In the genomic region with DNA sequence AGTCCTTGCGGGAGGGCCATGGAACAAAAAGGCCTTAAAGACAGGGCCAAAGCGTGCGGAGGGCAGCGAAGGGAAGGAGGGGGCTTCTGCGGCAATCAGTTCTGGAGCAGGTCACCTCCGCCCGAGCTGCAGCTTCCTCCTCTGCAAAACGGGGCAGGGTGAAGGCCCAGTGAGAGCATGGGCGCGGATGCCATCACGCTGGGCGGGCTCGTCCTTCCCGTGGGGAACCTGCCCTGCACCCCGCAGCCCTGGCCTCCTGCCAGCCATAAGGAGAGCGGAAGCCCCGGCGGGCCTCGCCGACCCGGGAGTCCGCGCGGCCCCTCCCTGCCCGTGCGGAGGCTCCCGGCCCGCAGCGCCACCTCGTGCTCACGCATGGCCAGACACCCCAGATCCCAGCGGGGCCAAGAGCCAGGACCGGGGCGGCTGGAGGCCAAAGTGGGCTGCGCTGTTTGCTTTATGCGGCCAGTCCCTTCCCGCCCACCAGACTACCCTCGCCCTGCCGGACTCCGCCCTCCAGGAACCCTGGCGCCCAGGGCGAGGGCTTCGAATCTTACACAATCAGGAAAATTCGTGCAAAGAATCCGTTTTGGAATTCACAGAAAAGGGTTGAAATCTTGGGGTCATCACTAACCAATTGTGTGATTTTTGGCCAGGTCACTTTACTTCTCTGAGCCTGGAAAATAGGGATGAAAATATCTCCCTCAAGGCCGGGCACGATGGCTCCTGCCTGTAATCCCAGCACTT, we compare ENCODE assay signal across 1 cellular context.
A peak's percentile ranks its signal among the peaks of the same experiment; 100 is the strongest.
TF ChIP-seq lines count a peak whose summit lies in the region.

No MANE protein-coding gene starts in this region.

TF ChIP-seq in HepG2, 621 proteins besides CTCF, POLR2A, EP300 and RAD21 (continued from another document and continues in another):
- TF ChIP-seq, protein P1, sequence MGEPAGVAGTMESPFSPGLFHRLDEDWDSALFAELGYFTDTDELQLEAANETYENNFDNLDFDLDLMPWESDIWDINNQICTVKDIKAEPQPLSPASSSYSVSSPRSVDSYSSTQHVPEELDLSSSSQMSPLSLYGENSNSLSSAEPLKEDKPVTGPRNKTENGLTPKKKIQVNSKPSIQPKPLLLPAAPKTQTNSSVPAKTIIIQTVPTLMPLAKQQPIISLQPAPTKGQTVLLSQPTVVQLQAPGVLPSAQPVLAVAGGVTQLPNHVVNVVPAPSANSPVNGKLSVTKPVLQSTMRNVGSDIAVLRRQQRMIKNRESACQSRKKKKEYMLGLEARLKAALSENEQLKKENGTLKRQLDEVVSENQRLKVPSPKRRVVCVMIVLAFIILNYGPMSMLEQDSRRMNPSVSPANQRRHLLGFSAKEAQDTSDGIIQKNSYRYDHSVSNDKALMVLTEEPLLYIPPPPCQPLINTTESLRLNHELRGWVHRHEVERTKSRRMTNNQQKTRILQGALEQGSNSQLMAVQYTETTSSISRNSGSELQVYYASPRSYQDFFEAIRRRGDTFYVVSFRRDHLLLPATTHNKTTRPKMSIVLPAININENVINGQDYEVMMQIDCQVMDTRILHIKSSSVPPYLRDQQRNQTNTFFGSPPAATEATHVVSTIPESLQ (CRISPR knock-in tag; conservative IDR thresholded peaks at IDR 0.05) = no peak
- TF ChIP-seq RELA (CRISPR knock-in tag; IDR thresholded peaks at IDR 0.05) (peak; percentile 21; the same call in 1 of the 2 replicates), ZNF792 (CRISPR knock-in tag; IDR thresholded peaks at IDR 0.05) (0 out of 2 replicates have a peak, but pooled peaks have one; percentile 50), TCF12 (IDR thresholded peaks at IDR 0.05) (no peak), TCF12 (CRISPR knock-in tag; IDR thresholded peaks at IDR 0.05) (no peak), U2AF2 (IDR thresholded peaks at IDR 0.05; ENCODE audit: low read depth, low read length) (no peak), ZNF572 (CRISPR knock-in tag; IDR thresholded peaks at IDR 0.05) (peak; percentile 67; the same call in 1 of the 2 replicates), FOXK2 (IDR thresholded peaks at IDR 0.05) (no peak), GPBP1L1 (CRISPR knock-in tag; IDR thresholded peaks at IDR 0.05) (no peak), ZNF432 (CRISPR knock-in tag; IDR thresholded peaks at IDR 0.05; ENCODE audit: borderline replicate concordance) (no peak), TGIF2 (CRISPR knock-in tag; IDR thresholded peaks at IDR 0.05) (no peak), EHMT2 (IDR thresholded peaks at IDR 0.05; ENCODE audit: borderline replicate concordance, low read depth, low read length) (no peak), THAP7 (CRISPR knock-in tag; IDR thresholded peaks at IDR 0.05) (peak; percentile 81; the same call in 1 of the 2 replicates), KLF12 (CRISPR knock-in tag; IDR thresholded peaks at IDR 0.05; ENCODE audit: borderline replicate concordance) (0 out of 2 replicates have a peak, but pooled peaks have one; percentile 43), HDAC6 (IDR thresholded peaks at IDR 0.05; ENCODE audit: low read depth, low read length) (no peak), NR2F1 (CRISPR knock-in tag; IDR thresholded peaks at IDR 0.05) (no peak), ZNF230 (CRISPR knock-in tag; IDR thresholded peaks at IDR 0.05) (peak; percentile 66; the same call in 1 of the 2 replicates), NFIC (IDR thresholded peaks at IDR 0.05; ENCODE audit: low read length) (no peak), PAX8 (CRISPR knock-in tag; IDR thresholded peaks at IDR 0.05; ENCODE audit: borderline replicate concordance) (0 out of 2 replicates have a peak, but pooled peaks have one; percentile 63), FUBP1 (CRISPR knock-in tag; IDR thresholded peaks at IDR 0.05; ENCODE audit: borderline replicate concordance) (no peak), ZNF740 (CRISPR knock-in tag; IDR thresholded peaks at IDR 0.05) (no peak), ZFP37 (CRISPR knock-in tag; IDR thresholded peaks at IDR 0.05; ENCODE audit: borderline replicate concordance) (no peak), SALL2 (CRISPR knock-in tag; IDR thresholded peaks at IDR 0.05) (peak; percentile 75; the same call in 1 of the 2 replicates), ZNF317 (CRISPR knock-in tag; IDR thresholded peaks at IDR 0.05) (no peak), ZNF101 (CRISPR knock-in tag; IDR thresholded peaks at IDR 0.05; ENCODE audit: borderline replicate concordance, low read depth) (no peak), SMAD9 (CRISPR knock-in tag; IDR thresholded peaks at IDR 0.05) (no peak), NPAS2 (CRISPR knock-in tag; IDR thresholded peaks at IDR 0.05; ENCODE audit: borderline replicate concordance) (no peak), ZNF543 (CRISPR knock-in tag; IDR thresholded peaks at IDR 0.05) (no peak), PLRG1 (conservative IDR thresholded peaks at IDR 0.05) (no peak), JUNB (CRISPR knock-in tag; IDR thresholded peaks at IDR 0.05; ENCODE audit: borderline replicate concordance) (no peak), SRSF4 (IDR thresholded peaks at IDR 0.05; ENCODE audit: low read depth, low read length, poor library complexity, severe bottlenecking) (no peak), SIN3A (IDR thresholded peaks at IDR 0.05; ENCODE audit: borderline replicate concordance, low read depth, low read length) (no peak), SAP130 (CRISPR knock-in tag; IDR thresholded peaks at IDR 0.05; ENCODE audit: low read depth) (peak; percentile 40)
- TF ChIP-seq, protein P2, sequence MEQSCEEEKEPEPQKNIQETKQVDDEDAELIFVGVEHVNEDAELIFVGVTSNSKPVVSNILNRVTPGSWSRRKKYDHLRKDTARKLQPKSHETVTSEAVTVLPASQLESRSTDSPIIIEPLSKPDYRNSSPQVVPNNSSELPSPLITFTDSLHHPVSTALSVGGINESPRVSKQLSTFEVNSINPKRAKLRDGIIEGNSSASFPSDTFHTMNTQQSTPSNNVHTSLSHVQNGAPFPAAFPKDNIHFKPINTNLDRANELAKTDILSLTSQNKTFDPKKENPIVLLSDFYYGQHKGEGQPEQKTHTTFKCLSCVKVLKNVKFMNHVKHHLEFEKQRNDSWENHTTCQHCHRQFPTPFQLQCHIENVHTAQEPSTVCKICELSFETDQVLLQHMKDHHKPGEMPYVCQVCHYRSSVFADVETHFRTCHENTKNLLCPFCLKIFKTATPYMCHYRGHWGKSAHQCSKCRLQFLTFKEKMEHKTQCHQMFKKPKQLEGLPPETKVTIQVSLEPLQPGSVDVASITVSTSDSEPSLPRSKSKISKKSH (CRISPR knock-in tag; IDR thresholded peaks at IDR 0.05; ENCODE audit: borderline replicate concordance) = peak; percentile 84
- TF ChIP-seq, protein P3, sequence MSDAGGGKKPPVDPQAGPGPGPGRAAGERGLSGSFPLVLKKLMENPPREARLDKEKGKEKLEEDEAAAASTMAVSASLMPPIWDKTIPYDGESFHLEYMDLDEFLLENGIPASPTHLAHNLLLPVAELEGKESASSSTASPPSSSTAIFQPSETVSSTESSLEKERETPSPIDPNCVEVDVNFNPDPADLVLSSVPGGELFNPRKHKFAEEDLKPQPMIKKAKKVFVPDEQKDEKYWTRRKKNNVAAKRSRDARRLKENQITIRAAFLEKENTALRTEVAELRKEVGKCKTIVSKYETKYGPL (CRISPR knock-in tag; IDR thresholded peaks at IDR 0.05) = no peak
- TF ChIP-seq, protein P4, sequence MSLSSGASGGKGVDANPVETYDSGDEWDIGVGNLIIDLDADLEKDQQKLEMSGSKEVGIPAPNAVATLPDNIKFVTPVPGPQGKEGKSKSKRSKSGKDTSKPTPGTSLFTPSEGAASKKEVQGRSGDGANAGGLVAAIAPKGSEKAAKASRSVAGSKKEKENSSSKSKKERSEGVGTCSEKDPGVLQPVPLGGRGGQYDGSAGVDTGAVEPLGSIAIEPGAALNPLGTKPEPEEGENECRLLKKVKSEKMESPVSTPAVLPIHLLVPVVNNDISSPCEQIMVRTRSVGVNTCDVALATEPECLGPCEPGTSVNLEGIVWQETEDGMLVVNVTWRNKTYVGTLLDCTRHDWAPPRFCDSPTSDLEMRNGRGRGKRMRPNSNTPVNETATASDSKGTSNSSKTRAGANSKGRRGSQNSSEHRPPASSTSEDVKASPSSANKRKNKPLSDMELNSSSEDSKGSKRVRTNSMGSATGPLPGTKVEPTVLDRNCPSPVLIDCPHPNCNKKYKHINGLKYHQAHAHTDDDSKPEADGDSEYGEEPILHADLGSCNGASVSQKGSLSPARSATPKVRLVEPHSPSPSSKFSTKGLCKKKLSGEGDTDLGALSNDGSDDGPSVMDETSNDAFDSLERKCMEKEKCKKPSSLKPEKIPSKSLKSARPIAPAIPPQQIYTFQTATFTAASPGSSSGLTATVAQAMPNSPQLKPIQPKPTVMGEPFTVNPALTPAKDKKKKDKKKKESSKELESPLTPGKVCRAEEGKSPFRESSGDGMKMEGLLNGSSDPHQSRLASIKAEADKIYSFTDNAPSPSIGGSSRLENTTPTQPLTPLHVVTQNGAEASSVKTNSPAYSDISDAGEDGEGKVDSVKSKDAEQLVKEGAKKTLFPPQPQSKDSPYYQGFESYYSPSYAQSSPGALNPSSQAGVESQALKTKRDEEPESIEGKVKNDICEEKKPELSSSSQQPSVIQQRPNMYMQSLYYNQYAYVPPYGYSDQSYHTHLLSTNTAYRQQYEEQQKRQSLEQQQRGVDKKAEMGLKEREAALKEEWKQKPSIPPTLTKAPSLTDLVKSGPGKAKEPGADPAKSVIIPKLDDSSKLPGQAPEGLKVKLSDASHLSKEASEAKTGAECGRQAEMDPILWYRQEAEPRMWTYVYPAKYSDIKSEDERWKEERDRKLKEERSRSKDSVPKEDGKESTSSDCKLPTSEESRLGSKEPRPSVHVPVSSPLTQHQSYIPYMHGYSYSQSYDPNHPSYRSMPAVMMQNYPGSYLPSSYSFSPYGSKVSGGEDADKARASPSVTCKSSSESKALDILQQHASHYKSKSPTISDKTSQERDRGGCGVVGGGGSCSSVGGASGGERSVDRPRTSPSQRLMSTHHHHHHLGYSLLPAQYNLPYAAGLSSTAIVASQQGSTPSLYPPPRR (CRISPR knock-in tag; IDR thresholded peaks at IDR 0.05; ENCODE audit: borderline replicate concordance) = peak; percentile 80
- TF ChIP-seq, protein P5, sequence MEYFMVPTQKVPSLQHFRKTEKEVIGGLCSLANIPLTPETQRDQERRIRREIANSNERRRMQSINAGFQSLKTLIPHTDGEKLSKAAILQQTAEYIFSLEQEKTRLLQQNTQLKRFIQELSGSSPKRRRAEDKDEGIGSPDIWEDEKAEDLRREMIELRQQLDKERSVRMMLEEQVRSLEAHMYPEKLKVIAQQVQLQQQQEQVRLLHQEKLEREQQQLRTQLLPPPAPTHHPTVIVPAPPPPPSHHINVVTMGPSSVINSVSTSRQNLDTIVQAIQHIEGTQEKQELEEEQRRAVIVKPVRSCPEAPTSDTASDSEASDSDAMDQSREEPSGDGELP (IDR thresholded peaks at IDR 0.05; ENCODE audit: borderline replicate concordance, low read depth) = no peak; the same call in 1 of the 2 replicates
- TF ChIP-seq, protein P6, sequence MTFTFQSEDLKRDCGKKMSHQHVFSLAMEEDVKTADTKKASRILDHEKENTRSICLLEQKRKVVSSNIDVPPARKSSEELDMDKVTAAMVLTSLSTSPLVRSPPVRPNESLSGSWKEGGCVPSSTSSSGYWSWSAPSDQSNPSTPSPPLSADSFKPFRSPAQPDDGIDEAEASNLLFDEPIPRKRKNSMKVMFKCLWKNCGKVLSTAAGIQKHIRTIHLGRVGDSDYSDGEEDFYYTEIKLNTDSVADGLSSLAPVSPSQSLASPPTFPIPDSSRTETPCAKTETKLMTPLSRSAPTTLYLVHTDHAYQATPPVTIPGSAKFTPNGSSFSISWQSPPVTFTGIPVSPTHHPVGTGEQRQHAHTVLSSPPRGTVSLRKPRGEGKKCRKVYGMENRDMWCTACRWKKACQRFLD (CRISPR knock-in tag; IDR thresholded peaks at IDR 0.05; ENCODE audit: borderline replicate concordance) = 0 out of 2 replicates have a peak, but pooled peaks have one; percentile 49
- TF ChIP-seq, protein P7, sequence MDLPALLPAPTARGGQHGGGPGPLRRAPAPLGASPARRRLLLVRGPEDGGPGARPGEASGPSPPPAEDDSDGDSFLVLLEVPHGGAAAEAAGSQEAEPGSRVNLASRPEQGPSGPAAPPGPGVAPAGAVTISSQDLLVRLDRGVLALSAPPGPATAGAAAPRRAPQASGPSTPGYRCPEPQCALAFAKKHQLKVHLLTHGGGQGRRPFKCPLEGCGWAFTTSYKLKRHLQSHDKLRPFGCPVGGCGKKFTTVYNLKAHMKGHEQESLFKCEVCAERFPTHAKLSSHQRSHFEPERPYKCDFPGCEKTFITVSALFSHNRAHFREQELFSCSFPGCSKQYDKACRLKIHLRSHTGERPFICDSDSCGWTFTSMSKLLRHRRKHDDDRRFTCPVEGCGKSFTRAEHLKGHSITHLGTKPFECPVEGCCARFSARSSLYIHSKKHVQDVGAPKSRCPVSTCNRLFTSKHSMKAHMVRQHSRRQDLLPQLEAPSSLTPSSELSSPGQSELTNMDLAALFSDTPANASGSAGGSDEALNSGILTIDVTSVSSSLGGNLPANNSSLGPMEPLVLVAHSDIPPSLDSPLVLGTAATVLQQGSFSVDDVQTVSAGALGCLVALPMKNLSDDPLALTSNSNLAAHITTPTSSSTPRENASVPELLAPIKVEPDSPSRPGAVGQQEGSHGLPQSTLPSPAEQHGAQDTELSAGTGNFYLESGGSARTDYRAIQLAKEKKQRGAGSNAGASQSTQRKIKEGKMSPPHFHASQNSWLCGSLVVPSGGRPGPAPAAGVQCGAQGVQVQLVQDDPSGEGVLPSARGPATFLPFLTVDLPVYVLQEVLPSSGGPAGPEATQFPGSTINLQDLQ (CRISPR knock-in tag; IDR thresholded peaks at IDR 0.05) = no peak
